25 cellular contexts compared by ENCODE assay signal in the genomic region with DNA sequence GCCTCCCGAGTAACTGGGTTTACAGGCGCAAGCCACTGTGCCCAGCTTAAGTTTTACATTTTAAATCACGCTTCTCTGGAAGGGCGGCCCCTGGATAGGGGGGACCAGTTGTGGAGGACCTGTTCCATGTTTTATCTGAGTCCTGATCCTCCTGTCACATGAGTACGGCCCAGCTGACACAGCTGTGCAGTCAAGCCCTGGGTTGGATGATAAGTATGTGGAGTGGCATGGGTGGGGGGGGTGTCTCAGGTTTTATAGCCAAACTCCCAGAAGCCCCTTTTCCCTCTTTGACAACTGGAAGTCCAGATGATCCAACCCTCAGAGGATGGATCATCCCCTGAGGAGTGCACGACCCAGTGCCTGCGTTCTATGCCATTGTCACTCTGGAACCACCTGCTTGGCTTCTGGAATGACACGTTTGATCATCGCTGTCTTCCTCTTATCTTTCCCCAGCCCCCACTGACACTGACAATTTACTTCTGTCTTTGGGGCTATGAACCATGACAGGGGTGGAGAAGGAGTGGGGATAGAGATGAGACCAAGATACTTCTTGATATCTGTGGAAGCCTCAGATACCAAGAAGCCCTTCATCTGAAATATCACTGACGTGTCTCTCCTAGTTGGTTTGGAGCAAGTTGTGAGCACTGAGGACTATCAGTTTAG.
DNase-seq lines count a peak whose midpoint lies in the region; ATAC-seq and TF ChIP-seq lines count a peak whose summit lies in the region.
"Had no signal": no experiment of that assay in that cellular context is flagged by ENCODE, and none has a peak within 500 bp of the region (broad histone marks: within the 10 kb centered on the region; RNA-seq: fewer than 3 reads in every experiment).

No MANE protein-coding gene starts in this region.

- H3K36me3 ChIP-seq in OCI-LY7 (ENCODE audit: insufficient read depth, low read length) = 0 out of 2 replicates have a peak, but pooled peaks cover 3% of the 10 kb centered on the region
- H3K36me3 ChIP-seq: SJCRH30, suprapubic skin, vagina had no signal

- no peaks in the 10 kb centered on the region for H3K27me3 Mint-ChIP-seq in activated naive CD8-positive, alpha-beta T cell treated with anti-CD3 and anti-CD28 coated beads, Interleukin-2, amount 50 U/mL, for 24 hours
- no peaks in the 10 kb centered on the region for H3K27me3 Mint-ChIP-seq in activated naive CD8-positive, alpha-beta T cell treated with anti-CD3 and anti-CD28 coated beads for 36 hours
- H3K27me3 Mint-ChIP-seq in stimulated activated naive B cell treated with anti-CD40 and anti-IgM and Interleukin-4, amounts not matched to agents 10 μg/mL and 1 μg/mL and 100 μg/mL, for 72 hours = no peaks in the 10 kb centered on the region
- no peaks in the 10 kb centered on the region for H3K27me3 Mint-ChIP-seq in progenitor cell of endocrine pancreas
- H3K27me3 Mint-ChIP-seq: activated CD4-positive, alpha-beta T cell treated with anti-CD3 and anti-CD28 coated beads, Interleukin-2, amount 10 ng/mL, durations not matched to agents 24 days and 14 days; activated CD8-positive, alpha-beta memory T cell treated with anti-CD3 and anti-CD28 coated beads, Interleukin-2, amount 10 ng/mL, durations not matched to agents 7 days and 5 days; activated naive CD4-positive, alpha-beta T cell treated with anti-CD3 and anti-CD28 coated beads, Interleukin-2, amount 50 U/mL, for 24 hours had no signal

- H3K9me3 ChIP-seq in OCI-LY7 (ENCODE audit: low read length) = no peaks in the 10 kb centered on the region
- H3K9me3 ChIP-seq: BE2C, SJCRH30, suprapubic skin, vagina had no signal

- peaks cover 4% of the 10 kb centered on the region; the same call in 1 of the 2 replicates for H3K79me2 ChIP-seq in OCI-LY7 (ENCODE audit: insufficient read depth, low read depth, low read length)

- H2AFZ ChIP-seq in OCI-LY7 (ENCODE audit: low read length) = no peak overlapping the region

- H3K27ac ChIP-seq in OCI-LY7 (ENCODE audit: low read depth, low read length, poor library complexity, severe bottlenecking) = no peak overlapping the region
- H3K27ac ChIP-seq: SJCRH30, suprapubic skin, vagina had no signal

- H3K4me1 ChIP-seq in OCI-LY7 (ENCODE audit: insufficient read depth, low read length, poor library complexity, severe bottlenecking) = peaks cover 71% of the 10 kb centered on the region

- CTCF ChIA-PET in OCI-LY7 (lab: Charles Lee; ENCODE audit: unreplicated experiment) = no interaction called here

- TF ChIP-seq CTCF in OCI-LY7 (conservative IDR thresholded peaks at IDR 0.05; ENCODE audit: low read length) = no peak
- no peak for TF ChIP-seq CTCF in progenitor cell of endocrine pancreas (IDR thresholded peaks at IDR 0.05; ENCODE audit: unreplicated experiment)

- no peak for TF ChIP-seq POLR2A in erythroblast (IDR thresholded peaks at IDR 0.05; ENCODE audit: low read length)

- no peak for ATAC-seq in activated naive CD8-positive, alpha-beta T cell treated with anti-CD3 and anti-CD28 coated beads, Interleukin-2, amount 50 U/mL, for 24 hours
- peak; percentile 48 to 62 for ATAC-seq in stimulated activated naive B cell treated with anti-CD40 and anti-IgM and Interleukin-4, amounts not matched to agents 10 μg/mL and 1 μg/mL and 100 μg/mL, for 72 hours (replicated peaks)
- ATAC-seq: activated CD8-positive, alpha-beta memory T cell treated with anti-CD3 and anti-CD28 coated beads, Interleukin-2, amount 10 ng/mL, durations not matched to agents 7 days and 5 days had no signal

- H3K36me3 Mint-ChIP-seq in activated naive CD8-positive, alpha-beta T cell treated with anti-CD3 and anti-CD28 coated beads, Interleukin-2, amount 50 U/mL, for 24 hours (ENCODE audit: low read depth) = peaks cover 4% of the 10 kb centered on the region
- peaks cover 8% of the 10 kb centered on the region for H3K36me3 Mint-ChIP-seq in activated naive CD8-positive, alpha-beta T cell treated with anti-CD3 and anti-CD28 coated beads for 36 hours
- peaks cover 29 to 34% of the 10 kb centered on the region in 2 donors for H3K36me3 Mint-ChIP-seq in stimulated activated naive B cell treated with anti-CD40 and anti-IgM and Interleukin-4, amounts not matched to agents 10 μg/mL and 1 μg/mL and 100 μg/mL, for 72 hours
- peaks cover 4% of the 10 kb centered on the region for H3K36me3 Mint-ChIP-seq in progenitor cell of endocrine pancreas (ENCODE audit: insufficient read depth)

- H3K4me3 Mint-ChIP-seq in activated naive CD8-positive, alpha-beta T cell treated with anti-CD3 and anti-CD28 coated beads, Interleukin-2, amount 50 U/mL, for 24 hours = no peak overlapping the region
- no peak overlapping the region for H3K4me3 Mint-ChIP-seq in activated naive CD8-positive, alpha-beta T cell treated with anti-CD3 and anti-CD28 coated beads for 36 hours
- peak overlapping the region; percentile 61 to 70 for H3K4me3 Mint-ChIP-seq in stimulated activated naive B cell treated with anti-CD40 and anti-IgM and Interleukin-4, amounts not matched to agents 10 μg/mL and 1 μg/mL and 100 μg/mL, for 72 hours
- no peak overlapping the region for H3K4me3 Mint-ChIP-seq in progenitor cell of endocrine pancreas (ENCODE audit: low read depth)
- H3K4me3 Mint-ChIP-seq: activated CD4-positive, alpha-beta T cell treated with anti-CD3 and anti-CD28 coated beads, Interleukin-2, amount 10 ng/mL, durations not matched to agents 24 days and 14 days; activated CD8-positive, alpha-beta memory T cell treated with anti-CD3 and anti-CD28 coated beads, Interleukin-2, amount 10 ng/mL, durations not matched to agents 7 days and 5 days; activated naive CD4-positive, alpha-beta T cell treated with anti-CD3 and anti-CD28 coated beads, Interleukin-2, amount 50 U/mL, for 24 hours had no signal

- POLR2A ChIA-PET in OCI-LY7 (lab: Charles Lee) = interaction anchor here (0.5 to 1.0 kb wide), 3 partner anchors 26 to 637 kb away, joined by 3 read pairs; no protein-coding TSS in a partner anchor

- no peaks in the 10 kb centered on the region for H3K9me3 Mint-ChIP-seq in activated naive CD8-positive, alpha-beta T cell treated with anti-CD3 and anti-CD28 coated beads, Interleukin-2, amount 50 U/mL, for 24 hours
- no peaks in the 10 kb centered on the region for H3K9me3 Mint-ChIP-seq in activated naive CD8-positive, alpha-beta T cell treated with anti-CD3 and anti-CD28 coated beads for 36 hours
- no peaks in the 10 kb centered on the region for H3K9me3 Mint-ChIP-seq in stimulated activated naive B cell treated with anti-CD40 and anti-IgM and Interleukin-4, amounts not matched to agents 10 μg/mL and 1 μg/mL and 100 μg/mL, for 72 hours
- H3K9me3 Mint-ChIP-seq in progenitor cell of endocrine pancreas (ENCODE audit: low read depth) = no peaks in the 10 kb centered on the region
- H3K9me3 Mint-ChIP-seq: activated CD4-positive, alpha-beta T cell treated with anti-CD3 and anti-CD28 coated beads, Interleukin-2, amount 10 ng/mL, durations not matched to agents 24 days and 14 days; activated naive CD4-positive, alpha-beta T cell treated with anti-CD3 and anti-CD28 coated beads, Interleukin-2, amount 50 U/mL, for 24 hours had no signal

- H3K9me2 ChIP-seq in OCI-LY7 (ENCODE audit: insufficient read depth, low read length) = no peaks in the 10 kb centered on the region

- H3K27ac Mint-ChIP-seq in activated naive CD8-positive, alpha-beta T cell treated with anti-CD3 and anti-CD28 coated beads, Interleukin-2, amount 50 U/mL, for 24 hours = peak overlapping the region; percentile 64
- no peak overlapping the region for H3K27ac Mint-ChIP-seq in activated naive CD8-positive, alpha-beta T cell treated with anti-CD3 and anti-CD28 coated beads for 36 hours
- H3K27ac Mint-ChIP-seq in stimulated activated naive B cell treated with anti-CD40 and anti-IgM and Interleukin-4, amounts not matched to agents 10 μg/mL and 1 μg/mL and 100 μg/mL, for 72 hours = peak overlapping the region; percentile 89
- H3K27ac Mint-ChIP-seq in progenitor cell of endocrine pancreas = no peak overlapping the region
- H3K27ac Mint-ChIP-seq: activated CD8-positive, alpha-beta memory T cell treated with anti-CD3 and anti-CD28 coated beads, Interleukin-2, amount 10 ng/mL, durations not matched to agents 7 days and 5 days; activated naive CD4-positive, alpha-beta T cell treated with anti-CD3 and anti-CD28 coated beads, Interleukin-2, amount 50 U/mL, for 24 hours had no signal

- H4K20me1 ChIP-seq in OCI-LY7 (ENCODE audit: insufficient read depth, low read length) = no peaks in the 10 kb centered on the region

- H3K4me1 Mint-ChIP-seq in activated naive CD8-positive, alpha-beta T cell treated with anti-CD3 and anti-CD28 coated beads, Interleukin-2, amount 50 U/mL, for 24 hours = peaks cover 66% of the 10 kb centered on the region
- H3K4me1 Mint-ChIP-seq in activated naive CD8-positive, alpha-beta T cell treated with anti-CD3 and anti-CD28 coated beads for 36 hours = peaks cover 52% of the 10 kb centered on the region
- peaks cover 57 to 92% of the 10 kb centered on the region in 2 donors for H3K4me1 Mint-ChIP-seq in stimulated activated naive B cell treated with anti-CD40 and anti-IgM and Interleukin-4, amounts not matched to agents 10 μg/mL and 1 μg/mL and 100 μg/mL, for 72 hours
- H3K4me1 Mint-ChIP-seq in progenitor cell of endocrine pancreas (ENCODE audit: low read depth) = peaks cover 9% of the 10 kb centered on the region

- BruUV-seq in OCI-LY7 (replicated peaks; lab: Mats Ljungman, UMichigan) = no TSS peak

- no peak overlapping the region for H3K4me3 ChIP-seq in OCI-LY7 (ENCODE audit: low read depth, low read length, poor library complexity, severe bottlenecking)
- H3K4me3 ChIP-seq: dorsolateral prefrontal cortex, lung, SJCRH30, smooth muscle cell, suprapubic skin, vagina had no signal

- intact Hi-C loops in OCI-LY7 (cut with micrococcal nuclease; ENCODE audit: unreplicated experiment) = no loop called here

- no peak for DNase-seq in activated naive CD8-positive, alpha-beta T cell treated with anti-CD3 and anti-CD28 coated beads, Interleukin-2, amount 50 U/mL, for 24 hours
- no peak for DNase-seq in activated naive CD8-positive, alpha-beta T cell treated with anti-CD3 and anti-CD28 coated beads for 36 hours
- no peak for DNase-seq in OCI-LY7 (ENCODE audit: low spot score)
- DNase-seq in erythroblast (lab: John Stamatoyannopoulos, UW) = peak; percentile 45 to 67
- DNase-seq in stimulated activated naive B cell treated with anti-CD40 and anti-IgM and Interleukin-4, amounts not matched to agents 10 μg/mL and 1 μg/mL and 100 μg/mL, for 72 hours = no peak
- DNase-seq in progenitor cell of endocrine pancreas (ENCODE audit: low spot score, unreplicated experiment) = no peak
- no peak for DNase-seq in germinal center (ENCODE audit: low spot score)
- no peak for DNase-seq in T-helper 2 cell
- DNase-seq: activated CD4-positive, alpha-beta T cell treated with anti-CD3 and anti-CD28 coated beads, Interleukin-2, amount 10 ng/mL, durations not matched to agents 24 days and 14 days; activated CD8-positive, alpha-beta memory T cell treated with anti-CD3 and anti-CD28 coated beads, Interleukin-2, amount 10 ng/mL, durations not matched to agents 7 days and 5 days; BE2C; DMS79; dorsolateral prefrontal cortex; glutamatergic neuron; kidney glomerular epithelial cell; NK-92 treated with Interleukin-12 subunit alpha and Interleukin-12 subunit beta, amount 100 ng/mL, for 24 hours; nucleus accumbens; retina; SJCRH30; stimulated activated CD4-positive, alpha-beta T cell treated with anti-CD3 and anti-CD28 coated beads, Interleukin-2, amount 100 ng/mL, for 24 hours had no signal

- peak overlapping the region; percentile 39 for H3K4me2 ChIP-seq in OCI-LY7 (ENCODE audit: low read length)
- H3K4me2 ChIP-seq: smooth muscle cell had no signal

Comparison
In these comparisons a context has a peak if more than half of its experiments do, and no peak if none do; other contexts are left out.
1. H3K27ac Mint-ChIP-seq: peak in activated naive CD8-positive, alpha-beta T cell treated with anti-CD3 and anti-CD28 coated beads, Interleukin-2, amount 50 U/mL, for 24 hours (single experiment) and stimulated activated naive B cell treated with anti-CD40 and anti-IgM and Interleukin-4, amounts not matched to agents 10 μg/mL and 1 μg/mL and 100 μg/mL, for 72 hours (single experiment); none in activated naive CD8-positive, alpha-beta T cell treated with anti-CD3 and anti-CD28 coated beads for 36 hours (single experiment) and progenitor cell of endocrine pancreas (single experiment).
2. DNase-seq: peak in erythroblast (2 of 2); none in activated naive CD8-positive, alpha-beta T cell treated with anti-CD3 and anti-CD28 coated beads, Interleukin-2, amount 50 U/mL, for 24 hours (single experiment), activated naive CD8-positive, alpha-beta T cell treated with anti-CD3 and anti-CD28 coated beads for 36 hours (single experiment), OCI-LY7 (single experiment), stimulated activated naive B cell treated with anti-CD40 and anti-IgM and Interleukin-4, amounts not matched to agents 10 μg/mL and 1 μg/mL and 100 μg/mL, for 72 hours (single experiment), progenitor cell of endocrine pancreas (single experiment), germinal center (single experiment) and T-helper 2 cell (0 of 5).
3. H3K4me3 Mint-ChIP-seq: peak in stimulated activated naive B cell treated with anti-CD40 and anti-IgM and Interleukin-4, amounts not matched to agents 10 μg/mL and 1 μg/mL and 100 μg/mL, for 72 hours (2 of 2); none in activated naive CD8-positive, alpha-beta T cell treated with anti-CD3 and anti-CD28 coated beads, Interleukin-2, amount 50 U/mL, for 24 hours (single experiment), activated naive CD8-positive, alpha-beta T cell treated with anti-CD3 and anti-CD28 coated beads for 36 hours (single experiment) and progenitor cell of endocrine pancreas (single experiment).